24 cellular contexts compared by ENCODE assay signal in the genomic region with DNA sequence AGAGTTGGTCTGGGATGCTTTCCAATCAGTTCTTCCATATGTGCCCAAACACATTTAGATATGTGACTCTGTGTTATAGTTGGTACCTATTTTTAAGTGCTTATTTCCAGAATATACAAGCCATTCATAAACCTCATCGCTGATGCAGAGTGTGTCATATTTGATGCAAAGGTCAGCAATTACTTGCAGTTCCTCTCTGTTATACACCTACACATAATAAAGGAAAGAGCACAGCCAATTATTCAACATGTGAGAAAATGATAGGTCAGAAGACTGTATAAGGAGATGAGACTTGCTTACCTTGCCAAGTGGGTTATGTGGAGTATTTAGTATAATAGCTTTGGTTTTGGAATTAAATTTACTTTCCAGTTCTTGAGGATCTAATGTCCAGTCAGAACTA.
"Had no signal": no experiment of that assay in that cellular context is flagged by ENCODE, and none has a peak within 500 bp of the region (broad histone marks: within the 10 kb centered on the region; RNA-seq: fewer than 3 reads in every experiment).

No MANE protein-coding gene starts in this region.

- H3K9me3 Mint-ChIP-seq: nephron, type B pancreatic cell had no signal

- H3K9me3 ChIP-seq: esophagus squamous epithelium, left ventricle myocardium inferior, lower lobe of right lung, psoas muscle, spleen, suprapubic skin, thyroid gland, uterus had no signal

- H2AFZ ChIP-seq: parathyroid adenoma had no signal

- H3K27me3 ChIP-seq: esophagus squamous epithelium, spleen, suprapubic skin, thyroid gland, uterus had no signal

- DNase-seq: effector memory CD4-positive, alpha-beta T cell; esophagus squamous epithelium; foreskin fibroblast; kidney; left cardiac atrium; left ventricle myocardium inferior; lower lobe of right lung; mesenchymal stem cell; midbrain; occipital lobe; psoas muscle; retina; spleen; stimulated activated CD4-positive, alpha-beta T cell treated with anti-CD3 and anti-CD28 coated beads, Interleukin-15, amount 100 ng/mL, for 24 hours; stimulated activated CD4-positive, alpha-beta T cell treated with anti-CD3 and anti-CD28 coated beads, Interleukin-1b, Interleukin-23, amount 100 ng/mL, for 48 hours; stimulated activated CD4-positive, alpha-beta T cell treated with anti-CD3 and anti-CD28 coated beads, Interleukin-4, amount 100 ng/mL, for 24 hours; stimulated activated naive CD4-positive, alpha-beta T cell; thyroid gland; uterus had no signal

- ATAC-seq: left cardiac atrium, lower lobe of right lung, psoas muscle, sciatic nerve had no signal

- H3K4me3 ChIP-seq: esophagus squamous epithelium, left ventricle myocardium inferior, lower lobe of right lung, psoas muscle, spleen, suprapubic skin, thyroid gland, uterus had no signal

- FAIRE-seq: kidney had no signal

- H3K4me1 ChIP-seq: esophagus squamous epithelium, left ventricle myocardium inferior, lower lobe of right lung, parathyroid adenoma, psoas muscle, spleen, suprapubic skin, thyroid gland, uterus had no signal

- H3K27ac ChIP-seq: esophagus squamous epithelium, left ventricle myocardium inferior, lower lobe of right lung, parathyroid adenoma, psoas muscle, spleen, suprapubic skin, thyroid gland, uterus had no signal

- H3K27ac Mint-ChIP-seq: nephron, type B pancreatic cell had no signal

- H3K27me3 Mint-ChIP-seq: type B pancreatic cell had no signal

- H3K4me3 Mint-ChIP-seq: nephron, type B pancreatic cell had no signal

- H3K9ac ChIP-seq: parathyroid adenoma had no signal

- H3K36me3 ChIP-seq: uterus had no signal

- H3K4me1 Mint-ChIP-seq: nephron had no signal
